ENCODE assay signal across 8 cellular contexts in the genomic region with DNA sequence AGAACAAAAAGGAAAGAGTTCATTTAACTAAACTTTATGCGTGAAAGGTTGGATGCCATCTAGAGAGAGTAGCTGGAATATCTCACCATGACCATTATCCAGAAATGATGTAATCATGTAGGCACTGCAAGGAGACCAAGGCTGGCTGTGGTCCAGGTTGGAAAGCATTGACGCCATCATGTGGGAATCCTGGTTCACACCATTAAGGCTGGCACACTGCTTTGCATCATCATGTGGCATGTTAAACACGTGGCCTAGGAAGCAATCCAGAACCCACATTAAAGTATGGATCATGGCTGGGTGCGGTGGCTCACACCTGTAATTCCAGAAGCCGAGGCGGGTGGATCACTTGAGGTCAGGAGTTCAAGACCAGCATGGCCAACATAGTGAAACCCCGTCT. TPM values are rescaled to one million over a fixed set of nuclear protein-coding genes. Genes with fewer than 3 reads are reported as not detected.
DNase-seq lines count a peak whose midpoint lies in the region; ATAC-seq and TF ChIP-seq lines count a peak whose summit lies in the region.
"Had no signal": no experiment of that assay in that cellular context is flagged by ENCODE, and none has a peak within 500 bp of the region (broad histone marks: within the 10 kb centered on the region; RNA-seq: fewer than 3 reads in every experiment).

No MANE protein-coding gene starts in this region.

- TF ChIP-seq CTCF in transverse colon (IDR thresholded peaks at IDR 0.05), result no peak

- peak; percentile 48 for DNase-seq in HK-2 (ENCODE audit: unreplicated experiment)
- peak; percentile 94 for DNase-seq in amniotic epithelial cell (ENCODE audit: low read depth)
- DNase-seq in hepatic stellate cell (ENCODE audit: low spot score), result peak; percentile 31
- DNase-seq in transverse colon, result no peak
- DNase-seq in HuH-7.5 (ENCODE audit: low spot score), result no peak
- DNase-seq in stimulated activated naive CD4-positive, alpha-beta T cell (lab: John Stamatoyannopoulos, UW), result no peak
- DNase-seq: naive B cell had no signal

- H3K27ac ChIP-seq in transverse colon, result peak overlapping the region in 3 of 4 donors; percentile 14 to 81 (median 41)

- 51 to 65% methylated on average over 3 to 7 of the region's 7 CpGs for WGBS in transverse colon (ENCODE audit: low coverage in 1 of 2), 2 donors

- peaks cover 0 to 13% (median 5%) of the 10 kb centered on the region in 4 donors for H3K36me3 ChIP-seq in transverse colon

- H3K4me3 ChIP-seq in transverse colon, result peak overlapping the region in 1 of 4 donors; percentile 67

- peaks cover 0 to 37% (median 30%) of the 10 kb centered on the region in 4 donors for H3K4me1 ChIP-seq in transverse colon

- ATAC-seq in GM21723 (IDR thresholded peaks at IDR 0.05; ENCODE audit: unreplicated experiment), result no peak

- in situ Hi-C loops in transverse colon (cut with MboI; ENCODE audit: low pct_ligation_motif_present in 1 of 4, low pct_unique_long_range_greater_than_20kb in 1 of 4, low sequenced_read_pairs in 3 of 4), result loop anchor here in 1 of 4 donors (25.0 kb wide), 1 partner anchor 1221 kb away; no protein-coding TSS in a partner anchor

- no peak for TF ChIP-seq POLR2A in transverse colon (IDR thresholded peaks at IDR 0.05)

- H3K27me3 ChIP-seq in transverse colon, result peaks cover 36% of the 10 kb centered on the region

- intact Hi-C loops in transverse colon (cut with DNase I; ENCODE audit: low total_unique reads), result loop anchor here (5.0 kb wide), 1 partner anchor 1901 kb away; no protein-coding TSS in a partner anchor

- TF ChIP-seq EP300 in transverse colon (IDR thresholded peaks at IDR 0.05; ENCODE audit: low read depth), result no peak

- H3K9me3 ChIP-seq in transverse colon, result no peaks in the 10 kb centered on the region

RNA-seq across cellular contexts. Expression of a gene that starts 4.3 kb away (rescaled TPM):
- 10 to 100 TPM; 29.8 to 54.8 (median 44.3) TPM for total RNA-seq in transverse colon

Comparison
In these comparisons a context has a peak if more than half of its experiments do, and no peak if none do; other contexts are left out.
1. DNase-seq: peak in HK-2 (single experiment), amniotic epithelial cell (single experiment) and hepatic stellate cell (single experiment); none in transverse colon (single experiment), HuH-7.5 (single experiment) and stimulated activated naive CD4-positive, alpha-beta T cell (0 of 6).